Comparison of ENCODE assay signal across 1 cellular context in genomic region chr1:81217058-81217457, GRCh38.
TF ChIP-seq lines count a peak whose summit lies in the region.

No MANE protein-coding gene starts in this region.

TF ChIP-seq in GM23338, 12 proteins besides CTCF, POLR2A, EP300 and RAD21 (continued from another document):
- TF ChIP-seq, protein P1, sequence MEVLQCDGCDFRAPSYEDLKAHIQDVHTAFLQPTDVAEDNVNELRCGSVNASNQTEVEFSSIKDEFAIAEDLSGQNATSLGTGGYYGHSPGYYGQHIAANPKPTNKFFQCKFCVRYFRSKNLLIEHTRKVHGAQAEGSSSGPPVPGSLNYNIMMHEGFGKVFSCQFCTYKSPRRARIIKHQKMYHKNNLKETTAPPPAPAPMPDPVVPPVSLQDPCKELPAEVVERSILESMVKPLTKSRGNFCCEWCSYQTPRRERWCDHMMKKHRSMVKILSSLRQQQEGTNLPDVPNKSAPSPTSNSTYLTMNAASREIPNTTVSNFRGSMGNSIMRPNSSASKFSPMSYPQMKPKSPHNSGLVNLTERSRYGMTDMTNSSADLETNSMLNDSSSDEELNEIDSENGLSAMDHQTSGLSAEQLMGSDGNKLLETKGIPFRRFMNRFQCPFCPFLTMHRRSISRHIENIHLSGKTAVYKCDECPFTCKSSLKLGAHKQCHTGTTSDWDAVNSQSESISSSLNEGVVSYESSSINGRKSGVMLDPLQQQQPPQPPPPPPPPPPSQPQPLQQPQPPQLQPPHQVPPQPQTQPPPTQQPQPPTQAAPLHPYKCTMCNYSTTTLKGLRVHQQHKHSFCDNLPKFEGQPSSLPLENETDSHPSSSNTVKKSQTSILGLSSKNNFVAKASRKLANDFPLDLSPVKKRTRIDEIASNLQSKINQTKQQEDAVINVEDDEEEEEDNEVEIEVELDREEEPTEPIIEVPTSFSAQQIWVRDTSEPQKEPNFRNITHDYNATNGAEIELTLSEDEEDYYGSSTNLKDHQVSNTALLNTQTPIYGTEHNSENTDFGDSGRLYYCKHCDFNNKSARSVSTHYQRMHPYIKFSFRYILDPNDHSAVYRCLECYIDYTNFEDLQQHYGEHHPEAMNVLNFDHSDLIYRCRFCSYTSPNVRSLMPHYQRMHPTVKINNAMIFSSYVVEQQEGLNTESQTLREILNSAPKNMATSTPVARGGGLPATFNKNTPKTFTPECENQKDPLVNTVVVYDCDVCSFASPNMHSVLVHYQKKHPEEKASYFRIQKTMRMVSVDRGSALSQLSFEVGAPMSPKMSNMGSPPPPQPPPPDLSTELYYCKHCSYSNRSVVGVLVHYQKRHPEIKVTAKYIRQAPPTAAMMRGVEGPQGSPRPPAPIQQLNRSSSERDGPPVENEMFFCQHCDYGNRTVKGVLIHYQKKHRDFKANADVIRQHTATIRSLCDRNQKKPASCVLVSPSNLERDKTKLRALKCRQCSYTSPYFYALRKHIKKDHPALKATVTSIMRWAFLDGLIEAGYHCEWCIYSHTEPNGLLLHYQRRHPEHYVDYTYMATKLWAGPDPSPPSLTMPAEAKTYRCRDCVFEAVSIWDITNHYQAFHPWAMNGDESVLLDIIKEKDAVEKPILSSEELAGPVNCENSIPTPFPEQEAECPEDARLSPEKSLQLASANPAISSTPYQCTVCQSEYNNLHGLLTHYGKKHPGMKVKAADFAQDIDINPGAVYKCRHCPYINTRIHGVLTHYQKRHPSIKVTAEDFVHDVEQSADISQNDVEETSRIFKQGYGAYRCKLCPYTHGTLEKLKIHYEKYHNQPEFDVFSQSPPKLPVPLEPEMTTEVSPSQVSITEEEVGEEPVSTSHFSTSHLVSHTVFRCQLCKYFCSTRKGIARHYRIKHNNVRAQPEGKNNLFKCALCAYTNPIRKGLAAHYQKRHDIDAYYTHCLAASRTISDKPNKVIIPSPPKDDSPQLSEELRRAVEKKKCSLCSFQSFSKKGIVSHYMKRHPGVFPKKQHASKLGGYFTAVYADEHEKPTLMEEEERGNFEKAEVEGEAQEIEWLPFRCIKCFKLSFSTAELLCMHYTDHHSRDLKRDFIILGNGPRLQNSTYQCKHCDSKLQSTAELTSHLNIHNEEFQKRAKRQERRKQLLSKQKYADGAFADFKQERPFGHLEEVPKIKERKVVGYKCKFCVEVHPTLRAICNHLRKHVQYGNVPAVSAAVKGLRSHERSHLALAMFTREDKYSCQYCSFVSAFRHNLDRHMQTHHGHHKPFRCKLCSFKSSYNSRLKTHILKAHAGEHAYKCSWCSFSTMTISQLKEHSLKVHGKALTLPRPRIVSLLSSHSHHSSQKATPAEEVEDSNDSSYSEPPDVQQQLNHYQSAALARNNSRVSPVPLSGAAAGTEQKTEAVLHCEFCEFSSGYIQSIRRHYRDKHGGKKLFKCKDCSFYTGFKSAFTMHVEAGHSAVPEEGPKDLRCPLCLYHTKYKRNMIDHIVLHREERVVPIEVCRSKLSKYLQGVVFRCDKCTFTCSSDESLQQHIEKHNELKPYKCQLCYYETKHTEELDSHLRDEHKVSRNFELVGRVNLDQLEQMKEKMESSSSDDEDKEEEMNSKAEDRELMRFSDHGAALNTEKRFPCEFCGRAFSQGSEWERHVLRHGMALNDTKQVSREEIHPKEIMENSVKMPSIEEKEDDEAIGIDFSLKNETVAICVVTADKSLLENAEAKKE (CRISPR knock-in tag; IDR thresholded peaks at IDR 0.05) = no peak
- TF ChIP-seq EZH2 (IDR thresholded peaks at IDR 0.05; ENCODE audit: low read depth, unreplicated experiment) = no peak
- no peak for TF ChIP-seq ZNF331 (CRISPR knock-in tag; IDR thresholded peaks at IDR 0.05; ENCODE audit: low read depth)
- no peak for TF ChIP-seq ZNF114 (CRISPR knock-in tag; IDR thresholded peaks at IDR 0.05)
